Comparison of ENCODE assay signal across 22 cellular contexts in genomic region chrY:19856746-19857145, GRCh38.
"Had no signal": no experiment of that assay in that cellular context is flagged by ENCODE, and none has a peak within 500 bp of the region (broad histone marks: within the 10 kb centered on the region; RNA-seq: fewer than 3 reads in every experiment).

No MANE protein-coding gene starts in this region.

- FAIRE-seq: colon, urothelium cell line had no signal

- H3K27me3 ChIP-seq: breast epithelium, foreskin keratinocyte, transverse colon had no signal

- H3K27ac Mint-ChIP-seq: activated naive CD4-positive, alpha-beta T cell treated with anti-CD3 and anti-CD28 coated beads, Interleukin-2, amount 50 U/mL, for 72 hours; mesothelial cell of epicardium; natural killer cell treated with Interleukin-12 subunit alpha and Interleukin-12 subunit beta and Interleukin-15 and Interleukin-18, amount 100 ng/mL, for 72 hours; stimulated activated naive B cell treated with anti-CD40 and anti-IgM and Interleukin-4, amounts not matched to agents 10 μg/mL and 1 μg/mL and 100 μg/mL, for 72 hours; T-helper 1 cell treated with Interleukin-12 subunit alpha and Interleukin-12 subunit beta and Interleukin-4 antibody, amounts not matched to agents 30 μg/mL and 1 μg/mL, for 36 hours had no signal

- DNase-seq: activated CD4-positive, alpha-beta T cell treated with anti-CD3 and anti-CD28 coated beads for 1 hour; activated CD4-positive, alpha-beta T cell treated with anti-CD3 and anti-CD28 coated beads, Interleukin-2, amount 50 U/mL, for 4 hours; activated T-cell treated with anti-CD3 and anti-CD28 coated beads, Interleukin-2, amount 50 U/mL, for 1 hour; effector memory CD4-positive, alpha-beta T cell; foreskin keratinocyte; glutamatergic neuron; hippocampal formation; left ventricle myocardium superior; mammary epithelial cell; stimulated activated CD4-positive, alpha-beta T cell treated with anti-CD3 and anti-CD28 coated beads, Interleukin-2, amount 100 ng/mL, for 48 hours; stimulated activated CD8-positive, alpha-beta memory T cell treated with anti-CD3 and anti-CD28 coated beads, Interleukin-4, amount 100 ng/mL, for 48 hours; stimulated activated naive B cell treated with anti-CD40 and anti-IgM and Interleukin-4, amounts not matched to agents 10 μg/mL and 1 μg/mL and 100 μg/mL, for 72 hours; transverse colon had no signal

- H3K9me3 Mint-ChIP-seq: mesothelial cell of epicardium; natural killer cell treated with Interleukin-12 subunit alpha and Interleukin-12 subunit beta and Interleukin-15 and Interleukin-18, amount 100 ng/mL, for 72 hours; T-helper 1 cell treated with Interleukin-12 subunit alpha and Interleukin-12 subunit beta and Interleukin-4 antibody, amounts not matched to agents 30 μg/mL and 1 μg/mL, for 36 hours had no signal

- H3K4me1 ChIP-seq: breast epithelium, foreskin keratinocyte, prostate gland, transverse colon had no signal

- H3K36me3 Mint-ChIP-seq: mesothelial cell of epicardium; stimulated activated naive B cell treated with anti-CD40 and anti-IgM and Interleukin-4, amounts not matched to agents 10 μg/mL and 1 μg/mL and 100 μg/mL, for 72 hours had no signal

- H3K27me3 Mint-ChIP-seq: natural killer cell treated with Interleukin-12 subunit alpha and Interleukin-12 subunit beta and Interleukin-15 and Interleukin-18, amount 100 ng/mL, for 72 hours; stimulated activated naive B cell treated with anti-CD40 and anti-IgM and Interleukin-4, amounts not matched to agents 10 μg/mL and 1 μg/mL and 100 μg/mL, for 72 hours had no signal

- H3K4me3 ChIP-seq: breast epithelium, prostate gland, transverse colon had no signal

- H3K27ac ChIP-seq: breast epithelium, foreskin keratinocyte, prostate gland, transverse colon had no signal

- H3K4me3 Mint-ChIP-seq: central memory CD8-positive, alpha-beta T cell; mesothelial cell of epicardium; natural killer cell treated with Interleukin-12 subunit alpha and Interleukin-12 subunit beta and Interleukin-15 and Interleukin-18, amount 100 ng/mL, for 72 hours; stimulated activated naive B cell treated with anti-CD40 and anti-IgM and Interleukin-4, amounts not matched to agents 10 μg/mL and 1 μg/mL and 100 μg/mL, for 72 hours; T-helper 1 cell treated with Interleukin-12 subunit alpha and Interleukin-12 subunit beta and Interleukin-4 antibody, amounts not matched to agents 30 μg/mL and 1 μg/mL, for 36 hours had no signal

- H3K9me3 ChIP-seq: breast epithelium, prostate gland, transverse colon had no signal

- ATAC-seq: activated naive CD4-positive, alpha-beta T cell treated with anti-CD3 and anti-CD28 coated beads, Interleukin-2, amount 50 U/mL, for 72 hours; foreskin keratinocyte; left ventricle myocardium superior; natural killer cell treated with Interleukin-12 subunit alpha and Interleukin-12 subunit beta and Interleukin-15 and Interleukin-18, amount 100 ng/mL, for 72 hours; stimulated activated naive B cell treated with anti-CD40 and anti-IgM and Interleukin-4, amounts not matched to agents 10 μg/mL and 1 μg/mL and 100 μg/mL, for 72 hours had no signal

- H3K36me3 ChIP-seq: breast epithelium, prostate gland, transverse colon had no signal

- H3K4me1 Mint-ChIP-seq: central memory CD8-positive, alpha-beta T cell; mesothelial cell of epicardium; stimulated activated naive B cell treated with anti-CD40 and anti-IgM and Interleukin-4, amounts not matched to agents 10 μg/mL and 1 μg/mL and 100 μg/mL, for 72 hours had no signal
